In the genomic region with DNA sequence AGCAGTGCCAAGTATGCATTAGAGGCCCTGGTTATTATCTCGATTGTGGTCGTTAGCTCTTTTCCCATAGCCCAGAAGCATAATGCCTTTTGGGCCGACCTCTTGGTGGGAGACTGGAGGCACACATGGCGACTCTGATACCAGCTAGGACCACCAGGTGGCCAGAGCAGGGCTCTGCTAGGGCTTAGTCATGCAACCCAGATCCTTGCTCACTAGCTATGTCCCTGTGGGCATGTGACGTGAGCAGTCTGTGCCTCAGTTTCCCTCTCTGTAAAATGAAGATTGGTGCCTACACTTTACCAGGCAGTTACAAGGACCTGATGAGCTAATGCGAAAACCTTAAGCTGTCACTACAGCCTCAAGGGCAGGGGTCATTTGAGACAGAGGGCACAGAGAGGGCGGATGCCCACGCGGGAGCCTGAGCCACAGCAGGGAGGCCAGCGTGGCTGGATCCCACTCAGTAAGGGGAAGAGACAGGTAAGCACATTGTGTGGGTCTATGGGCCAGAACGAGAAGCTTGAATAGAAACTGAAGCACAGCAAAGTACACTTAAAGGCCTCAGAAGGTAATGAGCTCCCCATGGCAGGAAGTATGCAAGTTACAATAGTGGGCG, we compare ENCODE assay signal across 12 cellular contexts. TPM values are rescaled to one million over a fixed set of nuclear protein-coding genes. Genes with fewer than 3 reads are reported as not detected.
DNase-seq lines count a peak whose midpoint lies in the region; ATAC-seq and TF ChIP-seq lines count a peak whose summit lies in the region.
"Had no signal": no experiment of that assay in that cellular context is flagged by ENCODE, and none has a peak within 500 bp of the region (broad histone marks: within the 10 kb centered on the region; RNA-seq: fewer than 3 reads in every experiment).

No MANE protein-coding gene starts in this region.

- 91 to 92% methylated on average over 12 of the region's 12 CpGs for WGBS in upper lobe of left lung, 2 donors

- H3K27ac ChIP-seq in VCaP (no peak overlapping the region), upper lobe of left lung (no peak overlapping the region)
- H3K27ac ChIP-seq: BLaER1 treated with 17β-estradiol and CSF1 and Interleukin-3, amounts not matched to agents 10 nM and 100 nM; SJCRH30 had no signal

- H3K9me3 ChIP-seq in upper lobe of left lung = no peaks in the 10 kb centered on the region
- H3K9me3 ChIP-seq: BLaER1 treated with 17β-estradiol and CSF1 and Interleukin-3, amounts not matched to agents 10 nM and 100 nM; SJCRH30 had no signal

- H3K4me1 Mint-ChIP-seq in activated T-cell treated with anti-CD3 and anti-CD28 coated beads, Interleukin-2, amount 50 U/mL, for 72 hours (ENCODE audit: low read depth) = no peaks in the 10 kb centered on the region
- H3K4me1 Mint-ChIP-seq: nephron had no signal

- TF ChIP-seq POLR2A in upper lobe of left lung (IDR thresholded peaks at IDR 0.05) = no peak

- H3K27me3 Mint-ChIP-seq in activated T-cell treated with anti-CD3 and anti-CD28 coated beads, Interleukin-2, amount 50 U/mL, for 72 hours (ENCODE audit: low read depth) = no peaks in the 10 kb centered on the region

- H3K9me3 Mint-ChIP-seq in activated T-cell treated with anti-CD3 and anti-CD28 coated beads, Interleukin-2, amount 50 U/mL, for 72 hours = no peaks in the 10 kb centered on the region
- H3K9me3 Mint-ChIP-seq: nephron had no signal

- peak; percentile 14; the same call in 1 of the 2 replicates for TF ChIP-seq CTCF in VCaP (conservative IDR thresholded peaks at IDR 0.05)
- TF ChIP-seq CTCF in upper lobe of left lung (IDR thresholded peaks at IDR 0.05) = peak in 1 of 6 experiments; percentile 35

- H3K4me1 ChIP-seq in upper lobe of left lung = peaks cover 11 to 46% (median 37%) of the 10 kb centered on the region in 4 donors
- H3K4me1 ChIP-seq: SJCRH30 had no signal

- H3K36me3 ChIP-seq in upper lobe of left lung = peaks cover 8 to 43% (median 18%) of the 10 kb centered on the region in 4 donors
- H3K36me3 ChIP-seq: BLaER1 treated with 17β-estradiol and CSF1 and Interleukin-3, amounts not matched to agents 10 nM and 100 nM; SJCRH30 had no signal

- no peak for TF ChIP-seq EP300 in upper lobe of left lung (IDR thresholded peaks at IDR 0.05)

- no peak overlapping the region for H3K27ac Mint-ChIP-seq in activated T-cell treated with anti-CD3 and anti-CD28 coated beads, Interleukin-2, amount 50 U/mL, for 72 hours
- H3K27ac Mint-ChIP-seq: nephron had no signal

- H3K36me3 Mint-ChIP-seq in activated T-cell treated with anti-CD3 and anti-CD28 coated beads, Interleukin-2, amount 50 U/mL, for 72 hours (ENCODE audit: insufficient read depth in 2 of 2) = no peaks in the 10 kb centered on the region

- no peak for ATAC-seq in activated T-cell treated with anti-CD3 and anti-CD28 coated beads, Interleukin-2, amount 50 U/mL, for 72 hours (replicated peaks in 1 of 2)
- ATAC-seq in upper lobe of left lung (ENCODE audit: low FRiP score in 2 of 2) = no peak
- no peak for ATAC-seq in HG03095 (IDR thresholded peaks at IDR 0.05; ENCODE audit: unreplicated experiment)

- H3K27me3 ChIP-seq in upper lobe of left lung = no peaks in the 10 kb centered on the region
- H3K27me3 ChIP-seq: BLaER1 treated with 17β-estradiol and CSF1 and Interleukin-3, amounts not matched to agents 10 nM and 100 nM; SJCRH30 had no signal

- H3K4me3 ChIP-seq in upper lobe of left lung = no peak overlapping the region
- H3K4me3 ChIP-seq: BLaER1 treated with 17β-estradiol and CSF1 and Interleukin-3, amounts not matched to agents 10 nM and 100 nM; SJCRH30 had no signal

- no peak overlapping the region for H3K4me3 Mint-ChIP-seq in activated T-cell treated with anti-CD3 and anti-CD28 coated beads, Interleukin-2, amount 50 U/mL, for 72 hours
- H3K4me3 Mint-ChIP-seq: nephron had no signal

- DNase-seq in activated T-cell treated with anti-CD3 and anti-CD28 coated beads, Interleukin-2, amount 50 U/mL, for 48 hours = peak; percentile 8 to 15
- DNase-seq in activated T-cell treated with anti-CD3 and anti-CD28 coated beads, Interleukin-2, amount 50 U/mL, for 72 hours = no peak
- DNase-seq in hepatic stellate cell (ENCODE audit: low spot score) (peak; percentile 30), upper lobe of left lung (peak; percentile 12 to 44), A172 (ENCODE audit: low spot score) (no peak), NCI-H446 (lab: John Stamatoyannopoulos, UW) (no peak)
- DNase-seq: NCI-H2081 had no signal

RNA-seq across cellular contexts. Expression of a gene that starts 8.8 kb away (rescaled TPM):
- 1 to 10 TPM in 1 of 2 donors, under 1 TPM in 1; 0.44 to 1.0 TPM for total RNA-seq in activated T-cell treated with anti-CD3 and anti-CD28 coated beads, Interleukin-2, amount 50 U/mL, for 72 hours
- total RNA-seq in upper lobe of left lung = 10 to 100 TPM; 21.6 to 52.4 (median 38.3) TPM
- 0.03 and 0.31 TPM in 2 replicates for total RNA-seq in A172 (2014; rRNA removed; shearing (Covaris generic))

RNA-seq across cellular contexts. Expression of a gene that starts 46.3 kb away (rescaled TPM):
- total RNA-seq in activated T-cell treated with anti-CD3 and anti-CD28 coated beads, Interleukin-2, amount 50 U/mL, for 72 hours = not detected
- 10 to 100 TPM in 4 of 6 donors, 1 to 10 TPM in 1, under 1 TPM in 1; 0.09 to 57.9 (median 21.6) TPM for total RNA-seq in upper lobe of left lung
- not detected in 2 replicates for total RNA-seq in A172 (2014; rRNA removed; shearing (Covaris generic))
- total RNA-seq: SJCRH30 had no signal

Comparison
In these comparisons a context has a peak if more than half of its experiments do, and no peak if none do; other contexts are left out.
1. DNase-seq: peak in activated T-cell treated with anti-CD3 and anti-CD28 coated beads, Interleukin-2, amount 50 U/mL, for 48 hours (2 of 2), hepatic stellate cell (single experiment) and upper lobe of left lung (2 of 2); none in activated T-cell treated with anti-CD3 and anti-CD28 coated beads, Interleukin-2, amount 50 U/mL, for 72 hours (0 of 2), A172 (single experiment) and NCI-H446 (0 of 2).
2. RNA of a gene that starts 8.8 kb away (total RNA-seq): 21.6 to 52.4 TPM in upper lobe of left lung; 0.44 to 1.0 TPM in activated T-cell treated with anti-CD3 and anti-CD28 coated beads, Interleukin-2, amount 50 U/mL, for 72 hours and 0.03 to 0.31 TPM in A172; every median in the first group is over 10 times any median in the second.